20 cellular contexts compared by ENCODE assay signal in the genomic region with DNA sequence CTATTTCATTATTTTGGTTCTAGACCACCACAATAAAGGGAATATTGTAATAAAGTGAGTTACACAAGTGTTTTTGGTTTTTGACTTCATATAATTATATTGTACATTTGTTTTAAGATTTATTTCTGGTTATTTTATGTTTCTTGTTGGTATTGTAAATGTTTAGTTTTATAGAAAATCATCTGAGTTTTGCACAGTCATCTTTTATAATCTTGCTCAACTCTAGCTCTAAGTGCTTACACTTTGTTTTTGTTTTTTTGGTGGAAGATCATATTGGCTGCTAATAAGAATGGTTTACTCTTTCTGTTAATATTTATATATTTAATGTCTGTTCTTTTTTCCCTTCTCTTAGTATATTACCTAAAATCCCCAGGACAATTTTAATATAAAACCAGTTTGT.
DNase-seq lines count a peak whose midpoint lies in the region; ATAC-seq, FAIRE-seq and TF ChIP-seq lines count a peak whose summit lies in the region.
"Had no signal": no experiment of that assay in that cellular context is flagged by ENCODE, and none has a peak within 500 bp of the region (broad histone marks: within the 10 kb centered on the region; RNA-seq: fewer than 3 reads in every experiment).

No MANE protein-coding gene starts in this region.

- no peak overlapping the region for H2AFZ ChIP-seq in HepG2 (ENCODE audit: low read length)
- no peak overlapping the region for H2AFZ ChIP-seq in KMS-11 (ENCODE audit: low read depth)
- H2AFZ ChIP-seq: GM23248 had no signal

- no peak for TF ChIP-seq POLR2A in HepG2 (IDR thresholded peaks at IDR 0.05; ENCODE audit: insufficient read depth in 1 of 2, low read depth in 2 of 2, low read length in 2 of 2)
- no peak for TF ChIP-seq POLR2A in right lobe of liver (IDR thresholded peaks at IDR 0.05)

- H3K79me2 ChIP-seq in HepG2 (ENCODE audit: insufficient read depth, low read length) (no peaks in the 10 kb centered on the region), KMS-11 (ENCODE audit: insufficient read depth, low read depth) (peaks cover 20% of the 10 kb centered on the region)

- no peak for TF ChIP-seq RAD21 in HepG2 (CRISPR knock-in tag; IDR thresholded peaks at IDR 0.05)

- BruUV-seq in HepG2 (replicated peaks; lab: Mats Ljungman, UMichigan): no TSS peak

- no peaks in the 10 kb centered on the region for H3K4me1 ChIP-seq in HepG2 (ENCODE audit: insufficient read depth, low read length)
- no peaks in the 10 kb centered on the region for H3K4me1 ChIP-seq in right lobe of liver
- H3K4me1 ChIP-seq in KMS-11 (ENCODE audit: low read depth, poor library complexity, severe bottlenecking): peaks cover 45% of the 10 kb centered on the region
- H3K4me1 ChIP-seq in kidney (ENCODE audit: control insufficient read depth in 1 of 2, insufficient read depth in 1 of 2, low read depth in 1 of 2, low read length in 2 of 2): no peaks in the 10 kb centered on the region

- in situ Hi-C loops in HepG2 (cut with HindIII; ENCODE audit: extremely low pct_ligation_motif_present, low pct_unique_long_range_greater_than_20kb): no loop called here

- H3K9me3 ChIP-seq in HepG2 (ENCODE audit: low read length): peaks cover 10% of the 10 kb centered on the region; the same call in 1 of the 2 replicates
- H3K9me3 ChIP-seq in right lobe of liver: no peaks in the 10 kb centered on the region
- H3K9me3 ChIP-seq in kidney (ENCODE audit: control insufficient read depth in 1 of 2, low read length in 2 of 2): no peaks in the 10 kb centered on the region
- H3K9me3 ChIP-seq: BE2C, HAP-1 had no signal

- FAIRE-seq in HepG2 (lab: Jason Lieb, UNC) (no peak), kidney (lab: Jason Lieb, UNC) (peak; percentile 39)
- FAIRE-seq: GM12892, GM18507, K562 had no signal

- CTCF ChIA-PET in HepG2 (lab: Yijun Ruan, JAX; ENCODE audit: low intra/inter-chr PET ratio, low total read pairs): no interaction called here

- TF ChIP-seq CTCF in HepG2 (CRISPR knock-in tag; IDR thresholded peaks at IDR 0.05) (no peak), right lobe of liver (IDR thresholded peaks at IDR 0.05) (no peak), KMS-11 (conservative IDR thresholded peaks at IDR 0.05; ENCODE audit: low read depth, low read length) (no peak), kidney (IDR thresholded peaks at IDR 0.05; ENCODE audit: borderline replicate concordance, extremely low read depth, insufficient read depth) (no peak)

- H3K27ac ChIP-seq in HepG2 (ENCODE audit: extremely low read length, insufficient read depth, low read length) (no peak overlapping the region), right lobe of liver (no peak overlapping the region), KMS-11 (peak overlapping the region; percentile 98), kidney (ENCODE audit: low read depth in 2 of 2, low read length in 2 of 2) (no peak overlapping the region)
- H3K27ac ChIP-seq: GM23248 had no signal

- intact Hi-C loops in HepG2 (cut with micrococcal nuclease; ENCODE audit: unreplicated experiment) (no loop called here), right lobe of liver (cut with DNase I) (no loop called here), kidney (cut with DNase I) (no loop called here)

- no peak for ATAC-seq in HepG2
- ATAC-seq in right lobe of liver: no peak
- ATAC-seq in HG03175 (IDR thresholded peaks at IDR 0.05; ENCODE audit: unreplicated experiment): no peak
- ATAC-seq in HG02571 (IDR thresholded peaks at IDR 0.05; ENCODE audit: unreplicated experiment): no peak
- ATAC-seq: K562 had no signal

- TF ChIP-seq EP300 in HepG2 (IDR thresholded peaks at IDR 0.05; ENCODE audit: low read depth in 2 of 2, low read length in 2 of 2) (no peak), HepG2 (CRISPR knock-in tag; IDR thresholded peaks at IDR 0.05; ENCODE audit: borderline replicate concordance) (no peak)

- DNase-seq in HepG2 (ENCODE audit: low spot score) (no peak), right lobe of liver (no peak), fibroblast of peridontal ligament (ENCODE audit: extremely low read depth) (peak; percentile 11), kidney (no peak), kidney glomerular epithelial cell (lab: John Stamatoyannopoulos, UW) (no peak)
- DNase-seq: ACHN; BE2C; C1 segment of cervical spinal cord; CD4-positive, CD25-positive, alpha-beta regulatory T cell; CD8-positive, alpha-beta memory T cell; COR-L47; GDM1; GM23248 had no signal

- H3K4me2 ChIP-seq in HepG2 (ENCODE audit: low read depth, low read length): no peak overlapping the region
- H3K4me2 ChIP-seq in KMS-11: peak overlapping the region; percentile 96

- no peaks in the 10 kb centered on the region for H3K36me3 ChIP-seq in HepG2 (replicated peaks in 1 of 2; ENCODE audit: control insufficient read depth in 1 of 2, insufficient read depth in 2 of 2, low read length in 2 of 2)
- H3K36me3 ChIP-seq in right lobe of liver: peaks cover 0 to 2% (median 0%) of the 10 kb centered on the region in 4 donors
- H3K36me3 ChIP-seq in KMS-11 (ENCODE audit: insufficient read depth): no peaks in the 10 kb centered on the region
- no peaks in the 10 kb centered on the region for H3K36me3 ChIP-seq in kidney (ENCODE audit: control insufficient read depth in 1 of 2, insufficient read depth in 2 of 2, low read length in 2 of 2)
- H3K36me3 ChIP-seq: BE2C, HAP-1 had no signal

- no peaks in the 10 kb centered on the region for H3K27me3 ChIP-seq in HepG2 (ENCODE audit: control insufficient read depth in 1 of 2, insufficient read depth in 2 of 2, low read length in 2 of 2)
- no peaks in the 10 kb centered on the region for H3K27me3 ChIP-seq in right lobe of liver
- no peaks in the 10 kb centered on the region for H3K27me3 ChIP-seq in KMS-11 (ENCODE audit: insufficient read depth, low read depth)
- H3K27me3 ChIP-seq: BE2C had no signal

- H4K20me1 ChIP-seq in HepG2 (ENCODE audit: insufficient read depth, low read length) (no peaks in the 10 kb centered on the region), KMS-11 (ENCODE audit: insufficient read depth) (no peaks in the 10 kb centered on the region)

- POLR2A ChIA-PET in HepG2 (lab: Yijun Ruan, JAX): no interaction called here

- H3K4me3 ChIP-seq in HepG2 (replicated peaks in 1 of 3; ENCODE audit: insufficient read depth in 1 of 3, low read depth in 2 of 3, low read length in 3 of 3): no peak overlapping the region
- no peak overlapping the region for H3K4me3 ChIP-seq in right lobe of liver
- no peak overlapping the region for H3K4me3 ChIP-seq in KMS-11 (IDR thresholded peaks at IDR 0.05; ENCODE audit: insufficient read depth, low read depth, low read length)
- H3K4me3 ChIP-seq in kidney (ENCODE audit: low read length in 2 of 2): no peak overlapping the region
- H3K4me3 ChIP-seq: GM23248, HAP-1, K562 had no signal

- no peak overlapping the region for H3K9ac ChIP-seq in HepG2 (ENCODE audit: insufficient read depth, low read depth, low read length)
- peak overlapping the region; percentile 89; the same call in 1 of the 2 replicates for H3K9ac ChIP-seq in KMS-11
- no peak overlapping the region for H3K9ac ChIP-seq in kidney (ENCODE audit: low read length in 2 of 2)
- H3K9ac ChIP-seq: GM23248 had no signal

TF ChIP-seq in HepG2, 621 proteins besides CTCF, POLR2A, EP300 and RAD21 (continues in another document):
- no peak for TF ChIP-seq ZNF468 (CRISPR knock-in tag; IDR thresholded peaks at IDR 0.05)
- TF ChIP-seq, protein P1, sequence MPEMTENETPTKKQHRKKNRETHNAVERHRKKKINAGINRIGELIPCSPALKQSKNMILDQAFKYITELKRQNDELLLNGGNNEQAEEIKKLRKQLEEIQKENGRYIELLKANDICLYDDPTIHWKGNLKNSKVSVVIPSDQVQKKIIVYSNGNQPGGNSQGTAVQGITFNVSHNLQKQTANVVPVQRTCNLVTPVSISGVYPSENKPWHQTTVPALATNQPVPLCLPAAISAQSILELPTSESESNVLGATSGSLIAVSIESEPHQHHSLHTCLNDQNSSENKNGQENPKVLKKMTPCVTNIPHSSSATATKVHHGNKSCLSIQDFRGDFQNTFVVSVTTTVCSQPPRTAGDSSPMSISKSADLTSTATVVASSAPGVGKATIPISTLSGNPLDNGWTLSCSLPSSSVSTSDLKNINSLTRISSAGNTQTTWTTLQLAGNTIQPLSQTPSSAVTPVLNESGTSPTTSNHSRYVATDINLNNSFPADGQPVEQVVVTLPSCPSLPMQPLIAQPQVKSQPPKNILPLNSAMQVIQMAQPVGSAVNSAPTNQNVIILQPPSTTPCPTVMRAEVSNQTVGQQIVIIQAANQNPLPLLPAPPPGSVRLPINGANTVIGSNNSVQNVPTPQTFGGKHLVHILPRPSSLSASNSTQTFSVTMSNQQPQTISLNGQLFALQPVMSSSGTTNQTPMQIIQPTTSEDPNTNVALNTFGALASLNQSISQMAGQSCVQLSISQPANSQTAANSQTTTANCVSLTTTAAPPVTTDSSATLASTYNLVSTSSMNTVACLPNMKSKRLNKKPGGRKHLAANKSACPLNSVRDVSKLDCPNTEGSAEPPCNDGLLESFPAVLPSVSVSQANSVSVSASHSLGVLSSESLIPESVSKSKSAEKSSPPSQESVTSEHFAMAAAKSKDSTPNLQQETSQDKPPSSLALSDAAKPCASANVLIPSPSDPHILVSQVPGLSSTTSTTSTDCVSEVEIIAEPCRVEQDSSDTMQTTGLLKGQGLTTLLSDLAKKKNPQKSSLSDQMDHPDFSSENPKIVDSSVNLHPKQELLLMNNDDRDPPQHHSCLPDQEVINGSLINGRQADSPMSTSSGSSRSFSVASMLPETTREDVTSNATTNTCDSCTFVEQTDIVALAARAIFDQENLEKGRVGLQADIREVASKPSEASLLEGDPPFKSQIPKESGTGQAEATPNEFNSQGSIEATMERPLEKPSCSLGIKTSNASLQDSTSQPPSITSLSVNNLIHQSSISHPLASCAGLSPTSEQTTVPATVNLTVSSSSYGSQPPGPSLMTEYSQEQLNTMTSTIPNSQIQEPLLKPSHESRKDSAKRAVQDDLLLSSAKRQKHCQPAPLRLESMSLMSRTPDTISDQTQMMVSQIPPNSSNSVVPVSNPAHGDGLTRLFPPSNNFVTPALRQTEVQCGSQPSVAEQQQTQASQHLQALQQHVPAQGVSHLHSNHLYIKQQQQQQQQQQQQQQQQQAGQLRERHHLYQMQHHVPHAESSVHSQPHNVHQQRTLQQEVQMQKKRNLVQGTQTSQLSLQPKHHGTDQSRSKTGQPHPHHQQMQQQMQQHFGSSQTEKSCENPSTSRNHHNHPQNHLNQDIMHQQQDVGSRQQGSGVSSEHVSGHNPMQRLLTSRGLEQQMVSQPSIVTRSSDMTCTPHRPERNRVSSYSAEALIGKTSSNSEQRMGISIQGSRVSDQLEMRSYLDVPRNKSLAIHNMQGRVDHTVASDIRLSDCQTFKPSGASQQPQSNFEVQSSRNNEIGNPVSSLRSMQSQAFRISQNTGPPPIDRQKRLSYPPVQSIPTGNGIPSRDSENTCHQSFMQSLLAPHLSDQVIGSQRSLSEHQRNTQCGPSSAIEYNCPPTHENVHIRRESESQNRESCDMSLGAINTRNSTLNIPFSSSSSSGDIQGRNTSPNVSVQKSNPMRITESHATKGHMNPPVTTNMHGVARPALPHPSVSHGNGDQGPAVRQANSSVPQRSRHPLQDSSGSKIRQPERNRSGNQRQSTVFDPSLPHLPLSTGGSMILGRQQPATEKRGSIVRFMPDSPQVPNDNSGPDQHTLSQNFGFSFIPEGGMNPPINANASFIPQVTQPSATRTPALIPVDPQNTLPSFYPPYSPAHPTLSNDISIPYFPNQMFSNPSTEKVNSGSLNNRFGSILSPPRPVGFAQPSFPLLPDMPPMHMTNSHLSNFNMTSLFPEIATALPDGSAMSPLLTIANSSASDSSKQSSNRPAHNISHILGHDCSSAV (CRISPR knock-in tag; IDR thresholded peaks at IDR 0.05; ENCODE audit: borderline replicate concordance): no peak
